Comparison of ENCODE assay signal across 1 cellular context in the genomic region with DNA sequence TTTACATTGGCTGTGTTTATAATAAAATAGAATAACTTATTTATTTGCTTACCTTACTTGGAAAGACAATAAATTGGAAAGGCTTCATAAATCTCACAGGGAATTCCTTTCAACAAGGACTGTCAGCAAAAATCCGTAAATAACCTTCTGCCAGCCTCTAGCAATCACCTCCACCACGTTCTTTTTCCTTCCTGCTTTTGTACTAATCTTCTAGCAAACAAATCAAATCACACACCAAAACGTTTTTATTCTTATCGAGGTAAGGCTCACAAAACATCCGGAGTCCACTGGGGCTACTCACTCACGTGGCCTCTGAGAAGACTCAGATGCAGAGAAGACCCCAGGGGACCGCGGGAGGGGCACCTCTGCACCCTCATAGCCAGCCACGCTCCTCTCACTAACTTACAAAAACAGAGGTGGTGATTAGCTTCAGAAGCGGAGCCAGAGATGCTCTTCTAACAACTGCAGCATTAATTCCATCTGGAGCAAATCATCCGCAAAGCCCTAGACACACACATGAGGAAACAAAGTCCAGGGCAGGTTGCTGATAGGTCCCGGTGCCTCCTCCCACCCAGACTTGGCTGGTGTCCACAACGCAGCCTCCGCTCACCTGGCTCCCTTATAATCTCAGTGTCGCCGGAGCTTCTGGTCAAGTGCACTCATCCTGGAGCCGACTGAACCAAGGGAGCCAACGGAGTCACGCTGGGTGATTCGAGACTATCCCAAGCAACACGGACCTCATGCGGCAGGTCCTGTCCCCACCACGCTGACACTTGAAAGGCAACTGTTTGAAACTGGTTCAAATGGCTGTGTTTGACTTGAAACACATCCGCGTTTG.
TF ChIP-seq lines count a peak whose summit lies in the region.

No MANE protein-coding gene starts in this region.

TF ChIP-seq in SK-N-SH, 30 proteins besides CTCF, POLR2A, EP300 and RAD21 (continued from another document):
- TF ChIP-seq, protein P1, sequence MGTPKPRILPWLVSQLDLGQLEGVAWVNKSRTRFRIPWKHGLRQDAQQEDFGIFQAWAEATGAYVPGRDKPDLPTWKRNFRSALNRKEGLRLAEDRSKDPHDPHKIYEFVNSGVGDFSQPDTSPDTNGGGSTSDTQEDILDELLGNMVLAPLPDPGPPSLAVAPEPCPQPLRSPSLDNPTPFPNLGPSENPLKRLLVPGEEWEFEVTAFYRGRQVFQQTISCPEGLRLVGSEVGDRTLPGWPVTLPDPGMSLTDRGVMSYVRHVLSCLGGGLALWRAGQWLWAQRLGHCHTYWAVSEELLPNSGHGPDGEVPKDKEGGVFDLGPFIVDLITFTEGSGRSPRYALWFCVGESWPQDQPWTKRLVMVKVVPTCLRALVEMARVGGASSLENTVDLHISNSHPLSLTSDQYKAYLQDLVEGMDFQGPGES (IDR thresholded peaks at IDR 0.05; ENCODE audit: low read depth, low read length), result no peak
- TF ChIP-seq, protein P2, sequence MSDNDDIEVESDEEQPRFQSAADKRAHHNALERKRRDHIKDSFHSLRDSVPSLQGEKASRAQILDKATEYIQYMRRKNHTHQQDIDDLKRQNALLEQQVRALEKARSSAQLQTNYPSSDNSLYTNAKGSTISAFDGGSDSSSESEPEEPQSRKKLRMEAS (IDR thresholded peaks at IDR 0.05; ENCODE audit: low read depth), result no peak
- TF ChIP-seq RXRA (IDR thresholded peaks at IDR 0.05; ENCODE audit: borderline replicate concordance, low read depth) (no peak), USF1 (IDR thresholded peaks at IDR 0.05; ENCODE audit: borderline replicate concordance, low read depth) (no peak), FOXM1 (IDR thresholded peaks at IDR 0.05; ENCODE audit: low read depth) (no peak), CHD2 (IDR thresholded peaks at IDR 0.05; ENCODE audit: low read length, partially characterized antibody) (no peak)
